28 cellular contexts compared by ENCODE assay signal in the genomic region with DNA sequence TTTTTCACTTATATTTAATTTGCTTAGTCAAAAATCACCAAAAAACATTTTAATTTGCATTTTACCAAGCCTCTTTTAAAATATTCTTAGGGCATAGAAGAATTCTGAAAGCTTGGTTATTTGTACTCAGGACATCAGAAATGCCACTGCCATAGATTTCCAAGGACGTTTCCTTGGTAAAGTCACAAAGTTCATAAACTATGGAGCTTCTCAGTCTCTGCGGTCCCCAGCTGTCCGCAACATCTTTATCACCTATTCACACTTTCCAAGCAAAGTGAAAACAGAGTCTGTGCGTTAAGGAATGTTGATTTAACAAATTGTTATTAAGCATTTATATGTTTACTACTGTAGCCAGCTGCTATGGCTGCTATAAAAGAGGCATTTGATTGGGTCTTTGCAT.
"Had no signal": no experiment of that assay in that cellular context is flagged by ENCODE, and none has a peak within 500 bp of the region (broad histone marks: within the 10 kb centered on the region; RNA-seq: fewer than 3 reads in every experiment).

No MANE protein-coding gene starts in this region.

- H3K4me3 ChIP-seq: colonic mucosa, coronary artery, dorsolateral prefrontal cortex, esophagus muscularis mucosa, esophagus squamous epithelium, gastrocnemius medialis, gastroesophageal sphincter, heart left ventricle, heart right ventricle had no signal

- H3K36me3 ChIP-seq: colonic mucosa, esophagus squamous epithelium, gastrocnemius medialis, heart left ventricle, heart right ventricle had no signal

- ATAC-seq: effector memory CD8-positive, alpha-beta T cell; esophagus mucosa; foreskin keratinocyte; gastrocnemius medialis; gastroesophageal sphincter; heart left ventricle; heart right ventricle had no signal

- H3K27me3 ChIP-seq: colonic mucosa, dorsolateral prefrontal cortex, esophagus muscularis mucosa, esophagus squamous epithelium, foreskin keratinocyte, gastrocnemius medialis, gastroesophageal sphincter, heart left ventricle, heart right ventricle had no signal

- DNase-seq: colonic mucosa; cortex of kidney; dermis blood vessel endothelial cell; dorsolateral prefrontal cortex; effector CD4-positive, alpha-beta T cell; effector CD8-positive, alpha-beta T cell; effector memory CD4-positive, alpha-beta T cell; effector memory CD8-positive, alpha-beta T cell; endodermal cell; erythroblast; esophagus squamous epithelium; foreskin fibroblast; foreskin keratinocyte; foreskin melanocyte; gastrocnemius medialis; glutamatergic neuron; head of caudate nucleus; heart left ventricle; heart right ventricle had no signal

- FAIRE-seq: colon, endometrium, endothelial cell of umbilical vein, frontal cortex had no signal

- H3K4me1 ChIP-seq: colonic mucosa, esophagus squamous epithelium, foreskin keratinocyte, gastrocnemius medialis had no signal

- H3K9me3 ChIP-seq: colonic mucosa, esophagus muscularis mucosa, esophagus squamous epithelium, gastrocnemius medialis, gastroesophageal sphincter, heart left ventricle, heart right ventricle had no signal

- H3K27ac ChIP-seq: colonic mucosa, coronary artery, dorsolateral prefrontal cortex, epithelial cell of prostate, esophagus muscularis mucosa, esophagus squamous epithelium, foreskin keratinocyte, gastroesophageal sphincter had no signal
